19 cellular contexts compared by ENCODE assay signal in the genomic region with DNA sequence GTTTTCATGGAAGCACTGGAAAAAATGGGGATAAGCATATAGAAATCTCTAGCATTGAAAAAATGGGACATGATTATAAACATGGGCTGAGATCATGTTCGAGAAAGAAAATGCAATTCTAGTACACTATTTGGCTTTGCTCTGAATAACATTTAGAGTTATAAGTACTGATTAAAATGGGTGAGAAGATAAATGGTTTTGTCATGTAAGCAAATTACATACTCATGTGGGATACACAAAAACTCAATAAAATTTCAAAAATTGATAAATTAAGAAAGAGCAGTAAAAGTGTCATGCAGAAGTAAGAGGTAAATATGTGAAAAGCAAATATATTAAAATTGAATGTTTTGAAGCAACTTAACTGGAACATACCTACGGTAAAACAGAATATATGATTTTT.
DNase-seq lines count a peak whose midpoint lies in the region; ATAC-seq, FAIRE-seq and TF ChIP-seq lines count a peak whose summit lies in the region.
"Had no signal": no experiment of that assay in that cellular context is flagged by ENCODE, and none has a peak within 500 bp of the region (broad histone marks: within the 10 kb centered on the region; RNA-seq: fewer than 3 reads in every experiment).

No MANE protein-coding gene starts in this region.

- TF ChIP-seq RAD21 in A549 (conservative IDR thresholded peaks at IDR 0.05 in 1 of 2, IDR thresholded peaks at IDR 0.05 in 1 of 2) = no peak
- TF ChIP-seq RAD21 in IMR-90 (IDR thresholded peaks at IDR 0.05; ENCODE audit: low read length) = no peak

- H3K18ac ChIP-seq in IMR-90 (ENCODE audit: low read depth, low read length) = no peak overlapping the region

- H3K36me3 ChIP-seq in IMR-90 (ENCODE audit: control insufficient read depth, insufficient read depth, low read length) = no peaks in the 10 kb centered on the region
- H3K36me3 ChIP-seq: BLaER1 treated with 17β-estradiol and CSF1 and Interleukin-3, amounts not matched to agents 10 nM and 100 nM had no signal

- no peak overlapping the region for H2BK120ac ChIP-seq in IMR-90 (ENCODE audit: low read depth, low read length)

- H4K91ac ChIP-seq in IMR-90 (ENCODE audit: insufficient read depth, low read depth, low read length) = no peak overlapping the region

- no peak overlapping the region for H3K27ac ChIP-seq in A549
- no peak overlapping the region for H3K27ac ChIP-seq in IMR-90 (ENCODE audit: insufficient read depth, low read length)
- H3K27ac ChIP-seq: BLaER1 treated with 17β-estradiol and CSF1 and Interleukin-3, amounts not matched to agents 10 nM and 100 nM; C4-2B had no signal

- no peak for TF ChIP-seq CTCF in A549 (IDR thresholded peaks at IDR 0.05)
- TF ChIP-seq CTCF in IMR-90 (conservative IDR thresholded peaks at IDR 0.05; ENCODE audit: low read depth, low read length) = no peak

- no peak overlapping the region for H3K14ac ChIP-seq in IMR-90 (replicated peaks; ENCODE audit: low read depth, low read length)

- H2AFZ ChIP-seq in IMR-90 (replicated peaks; ENCODE audit: low read length, poor library complexity) = no peak overlapping the region

- H4K20me1 ChIP-seq in IMR-90 (ENCODE audit: insufficient read depth, low read length) = no peaks in the 10 kb centered on the region
- H4K20me1 ChIP-seq: BLaER1 treated with 17β-estradiol and CSF1 and Interleukin-3, amounts not matched to agents 10 nM and 100 nM had no signal

- 1% methylated on average over 2 of the region's 2 CpGs for WGBS in A549 (ENCODE audit: missing lambda C conversion rate)
- no CpG with 5 or more reads among the region's 2 CpGs for WGBS in IMR-90 (ENCODE audit: extremely low coverage in 2 of 2, insufficient read length in 1 of 2), 2 experiments

- no peak overlapping the region for H2BK15ac ChIP-seq in IMR-90 (ENCODE audit: low read depth, low read length)

- H3K4me3 ChIP-seq in A549 = no peak overlapping the region
- H3K4me3 ChIP-seq in IMR-90 (ENCODE audit: insufficient read depth, low read depth, low read length) = no peak overlapping the region
- H3K4me3 ChIP-seq: BLaER1 treated with 17β-estradiol and CSF1 and Interleukin-3, amounts not matched to agents 10 nM and 100 nM had no signal

- no peaks in the 10 kb centered on the region for H3K79me1 ChIP-seq in IMR-90 (ENCODE audit: low read depth in 1 of 2, low read length in 2 of 2)

- H2BK20ac ChIP-seq in IMR-90 (ENCODE audit: low read depth, low read length) = no peak overlapping the region

- no peak overlapping the region for H2AK5ac ChIP-seq in IMR-90 (ENCODE audit: low read depth, low read length)

- H3K9me3 ChIP-seq in A549 (no peaks in the 10 kb centered on the region), IMR-90 (ENCODE audit: control insufficient read depth, insufficient read depth, low read length) (no peaks in the 10 kb centered on the region)
- H3K9me3 ChIP-seq: BLaER1 treated with 17β-estradiol and CSF1 and Interleukin-3, amounts not matched to agents 10 nM and 100 nM; Caco-2 had no signal

- H3K56ac ChIP-seq in IMR-90 (ENCODE audit: extremely low read depth, insufficient read depth, low read length) = no peak overlapping the region

- H3K23ac ChIP-seq in IMR-90 (ENCODE audit: low read depth, low read length) = no peak overlapping the region

- POLR2A ChIA-PET in A549 (lab: Yijun Ruan, JAX) = no interaction called here
- POLR2A ChIA-PET in IMR-90 (lab: Charles Lee; ENCODE audit: unreplicated experiment) = no interaction called here

- CTCF ChIA-PET in A549 (lab: Yijun Ruan, JAX) (no interaction called here), IMR-90 (lab: Yijun Ruan, JAX) (no interaction called here)

- no peak for FAIRE-seq in A549 (lab: Jason Lieb, UNC)
- FAIRE-seq in islet of Langerhans (lab: Jason Lieb, UNC) = peak; percentile 69
- FAIRE-seq: D721Med, G401.6, GM12891, GM19239 had no signal

- no peak for DNase-seq in A549 (ENCODE audit: low read depth in 1 of 2, low spot score in 1 of 2)
- DNase-seq in IMR-90 = no peak
- no peak for DNase-seq in stimulated activated CD4-positive, alpha-beta T cell treated with anti-CD3 and anti-CD28 coated beads, Interleukin-12 subunit alpha, Interleukin-12 subunit beta, amount 100 ng/mL, for 4 hours
- no peak for DNase-seq in cerebellar nuclear complex (lab: John Stamatoyannopoulos, UW)
- DNase-seq: 8988T; AML-193; Caco-2; Calu3; CD4-positive, alpha-beta T cell; CD8-positive, alpha-beta T cell; DMS79 treated with DMSO at 0.1 percent for 48 hours; GF-D8 had no signal

- no peaks in the 10 kb centered on the region for H3K9me1 ChIP-seq in IMR-90 (ENCODE audit: insufficient read depth, low read length)

- no peak overlapping the region for H2AK9ac ChIP-seq in IMR-90 (replicated peaks; ENCODE audit: low read depth, low read length, poor library complexity)

- no peak overlapping the region for H4K8ac ChIP-seq in IMR-90 (ENCODE audit: low read depth in 2 of 2, low read length in 2 of 2)

- no peak overlapping the region for H3K4ac ChIP-seq in IMR-90 (ENCODE audit: low read depth, low read length)

- H2BK5ac ChIP-seq in IMR-90 (ENCODE audit: low read depth, low read length, poor library complexity, severe bottlenecking) = no peak overlapping the region

- no peak overlapping the region for H3K4me2 ChIP-seq in A549
- no peak overlapping the region for H3K4me2 ChIP-seq in IMR-90 (ENCODE audit: low read depth, low read length)
- H3K4me2 ChIP-seq: BLaER1 treated with 17β-estradiol and CSF1 and Interleukin-3, amounts not matched to agents 10 nM and 100 nM had no signal

- dilution Hi-C loops in IMR-90 (cut with HindIII; ENCODE audit: low sequenced_read_pairs, unreplicated experiment) = no loop called here

- TF ChIP-seq POLR2A in A549 (IDR thresholded peaks at IDR 0.05; ENCODE audit: low read length) = no peak
- no peak for TF ChIP-seq POLR2A in IMR-90 (IDR thresholded peaks at IDR 0.05; ENCODE audit: low read depth, low read length)

- H3K4me1 ChIP-seq in A549 (no peaks in the 10 kb centered on the region), IMR-90 (ENCODE audit: control insufficient read depth, insufficient read depth, low read length) (no peaks in the 10 kb centered on the region)
- H3K4me1 ChIP-seq: BLaER1 treated with 17β-estradiol and CSF1 and Interleukin-3, amounts not matched to agents 10 nM and 100 nM; Caco-2 had no signal

- ATAC-seq in A549 = no peak
- ATAC-seq in IMR-90 (ENCODE audit: low read depth) = no peak
- ATAC-seq: CD8-positive, alpha-beta T cell had no signal

- H3K9ac ChIP-seq in IMR-90 (ENCODE audit: low read depth, low read length) = no peak overlapping the region
- H3K9ac ChIP-seq: BLaER1 treated with 17β-estradiol and CSF1 and Interleukin-3, amounts not matched to agents 10 nM and 100 nM had no signal

- in situ Hi-C loops in IMR-90 (cut with MboI; ENCODE audit: low sequenced_read_pairs) = no loop called here

- intact Hi-C loops in IMR-90 (cut with micrococcal nuclease) = no loop called here

- BruUV-seq in IMR-90 (replicated peaks; lab: Mats Ljungman, UMichigan) = no TSS peak

- H3K27me3 ChIP-seq in IMR-90 (ENCODE audit: control insufficient read depth, insufficient read depth, low read length) = no peaks in the 10 kb centered on the region
- H3K27me3 ChIP-seq: BLaER1 treated with 17β-estradiol and CSF1 and Interleukin-3, amounts not matched to agents 10 nM and 100 nM had no signal

- H4K5ac ChIP-seq in IMR-90 (ENCODE audit: low read depth, low read length) = no peak overlapping the region

- no peak for TF ChIP-seq EP300 in A549 (IDR thresholded peaks at IDR 0.05)

TF ChIP-seq in A549, 52 proteins besides CTCF, POLR2A, EP300 and RAD21:
- TF ChIP-seq MAFK (IDR thresholded peaks at IDR 0.05; ENCODE audit: partially characterized antibody) = peak; percentile 31
- no peak for TF ChIP-seq HES2 (IDR thresholded peaks at IDR 0.05)

TF ChIP-seq in IMR-90, 13 proteins besides CTCF, POLR2A, EP300 and RAD21:
- TF ChIP-seq, protein P1, sequence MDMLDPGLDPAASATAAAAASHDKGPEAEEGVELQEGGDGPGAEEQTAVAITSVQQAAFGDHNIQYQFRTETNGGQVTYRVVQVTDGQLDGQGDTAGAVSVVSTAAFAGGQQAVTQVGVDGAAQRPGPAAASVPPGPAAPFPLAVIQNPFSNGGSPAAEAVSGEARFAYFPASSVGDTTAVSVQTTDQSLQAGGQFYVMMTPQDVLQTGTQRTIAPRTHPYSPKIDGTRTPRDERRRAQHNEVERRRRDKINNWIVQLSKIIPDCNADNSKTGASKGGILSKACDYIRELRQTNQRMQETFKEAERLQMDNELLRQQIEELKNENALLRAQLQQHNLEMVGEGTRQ (IDR thresholded peaks at IDR 0.05; ENCODE audit: low read depth, low read length) = no peak
- TF ChIP-seq MAFK (IDR thresholded peaks at IDR 0.05; ENCODE audit: low read depth, low read length) (peak; percentile 70), MXI1 (IDR thresholded peaks at IDR 0.05; ENCODE audit: borderline replicate concordance, low read depth, low read length) (no peak), SMC3 (IDR thresholded peaks at IDR 0.05; ENCODE audit: low read depth, low read length) (no peak), CHD1 (IDR thresholded peaks at IDR 0.05; ENCODE audit: low read depth, low read length) (no peak)
